ENCODE assay signal across 18 cellular contexts in the genomic region with DNA sequence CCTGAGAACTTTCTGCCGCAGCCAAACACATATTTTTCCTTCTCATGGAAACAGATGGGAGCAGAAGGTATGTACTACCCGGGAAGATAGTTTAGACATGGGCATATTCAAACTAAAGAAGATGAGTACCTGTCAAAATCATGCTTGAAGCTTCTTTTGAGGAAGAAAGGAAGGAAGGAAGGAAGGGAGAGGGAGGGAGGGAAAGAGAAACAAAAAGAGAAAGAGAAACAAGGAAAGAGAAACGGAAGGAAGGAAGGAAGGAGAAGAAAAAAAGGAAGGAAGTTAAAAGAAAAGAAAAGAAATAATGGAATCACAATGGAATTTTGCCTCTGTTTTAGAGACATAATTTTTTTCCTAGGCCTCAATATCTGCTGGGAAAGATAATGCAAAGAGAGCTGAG. TPM values are rescaled to one million over a fixed set of nuclear protein-coding genes. Genes with fewer than 3 reads are reported as not detected.
DNase-seq lines count a peak whose midpoint lies in the region; ATAC-seq and TF ChIP-seq lines count a peak whose summit lies in the region.
"Had no signal": no experiment of that assay in that cellular context is flagged by ENCODE, and none has a peak within 500 bp of the region (broad histone marks: within the 10 kb centered on the region; RNA-seq: fewer than 3 reads in every experiment).

No MANE protein-coding gene starts in this region.

- no peaks in the 10 kb centered on the region for H3K36me3 Mint-ChIP-seq in natural killer cell treated with Interleukin-12 subunit alpha and Interleukin-12 subunit beta and Interleukin-15 and Interleukin-18, amount 100 ng/mL, for 72 hours
- H3K36me3 Mint-ChIP-seq in natural killer cell (no peaks in the 10 kb centered on the region), T-helper 17 cell (ENCODE audit: low read depth) (no peaks in the 10 kb centered on the region)
- H3K36me3 Mint-ChIP-seq: CD8-positive, alpha-beta T cell had no signal

- peaks cover 5 to 17% of the 10 kb centered on the region in 2 donors for H3K4me1 Mint-ChIP-seq in natural killer cell treated with Interleukin-12 subunit alpha and Interleukin-12 subunit beta and Interleukin-15 and Interleukin-18, amount 100 ng/mL, for 72 hours (ENCODE audit: low read depth in 2 of 2)
- H3K4me1 Mint-ChIP-seq in natural killer cell: peaks cover 7 to 13% of the 10 kb centered on the region in 2 donors
- H3K4me1 Mint-ChIP-seq in T-helper 17 cell: peaks cover 2% of the 10 kb centered on the region

- TF ChIP-seq CTCF in natural killer cell (IDR thresholded peaks at IDR 0.05): no peak

- no peak for ATAC-seq in natural killer cell treated with Interleukin-12 subunit alpha and Interleukin-12 subunit beta and Interleukin-15 and Interleukin-18, amount 100 ng/mL, for 72 hours
- ATAC-seq in natural killer cell (no peak), T-helper 17 cell (no peak)
- ATAC-seq: A549; CD8-positive, alpha-beta T cell had no signal

- intact Hi-C loops in natural killer cell (cut with micrococcal nuclease): no loop called here

- peaks cover 0 to 8% of the 10 kb centered on the region in 2 donors for H3K27me3 Mint-ChIP-seq in natural killer cell treated with Interleukin-12 subunit alpha and Interleukin-12 subunit beta and Interleukin-15 and Interleukin-18, amount 100 ng/mL, for 72 hours
- no peaks in the 10 kb centered on the region for H3K27me3 Mint-ChIP-seq in natural killer cell (ENCODE audit: low read depth in 2 of 2)
- peaks cover 12% of the 10 kb centered on the region for H3K27me3 Mint-ChIP-seq in T-helper 17 cell

- no peaks in the 10 kb centered on the region for H3K9me3 Mint-ChIP-seq in natural killer cell treated with Interleukin-12 subunit alpha and Interleukin-12 subunit beta and Interleukin-15 and Interleukin-18, amount 100 ng/mL, for 72 hours
- H3K9me3 Mint-ChIP-seq in natural killer cell: no peaks in the 10 kb centered on the region
- H3K9me3 Mint-ChIP-seq: CD4-positive, alpha-beta T cell; CD8-positive, alpha-beta T cell had no signal

- DNase-seq in natural killer cell treated with Interleukin-12 subunit alpha and Interleukin-12 subunit beta and Interleukin-15 and Interleukin-18, amount 100 ng/mL, for 72 hours (ENCODE audit: low spot score): no peak
- DNase-seq in natural killer cell: no peak
- no peak for DNase-seq in T-helper 17 cell
- DNase-seq in ureter (ENCODE audit: low spot score): no peak
- DNase-seq in DMS153 treated with DMSO at 0.1 percent for 48 hours (lab: John Stamatoyannopoulos, UW; ENCODE audit: unreplicated experiment): no peak
- DNase-seq: AML-193; Caco-2; Calu3; CD4-positive, alpha-beta T cell; CD8-positive, alpha-beta T cell; DMS53; DMS79; DND-41; EL; GF-D8 had no signal

- H3K27ac Mint-ChIP-seq in natural killer cell treated with Interleukin-12 subunit alpha and Interleukin-12 subunit beta and Interleukin-15 and Interleukin-18, amount 100 ng/mL, for 72 hours: peak overlapping the region in 1 of 2 donors; percentile 52
- H3K27ac Mint-ChIP-seq in natural killer cell (no peak overlapping the region), T-helper 17 cell (peak overlapping the region; percentile 67)
- H3K27ac Mint-ChIP-seq: B cell; CD4-positive, alpha-beta T cell; CD8-positive, alpha-beta T cell had no signal

- peak overlapping the region; percentile 1 for H3K4me3 Mint-ChIP-seq in natural killer cell treated with Interleukin-12 subunit alpha and Interleukin-12 subunit beta and Interleukin-15 and Interleukin-18, amount 100 ng/mL, for 72 hours
- H3K4me3 Mint-ChIP-seq in natural killer cell (no peak overlapping the region), T-helper 17 cell (no peak overlapping the region)
- H3K4me3 Mint-ChIP-seq: B cell; CD4-positive, alpha-beta T cell; CD8-positive, alpha-beta T cell had no signal

- H3K9me3 ChIP-seq in T-helper 17 cell (ENCODE audit: control insufficient read depth, low read length, poor library complexity, severe bottlenecking): no peaks in the 10 kb centered on the region
- H3K9me3 ChIP-seq: A549; BLaER1 treated with 17β-estradiol and CSF1 and Interleukin-3, amounts not matched to agents 10 nM and 100 nM; Caco-2 had no signal

RNA-seq across cellular contexts. Expression of gene EPB41L4A, which starts 34.6 kb away (rescaled TPM):
- 10 to 100 TPM; 11.7 to 12.7 TPM for total RNA-seq in natural killer cell treated with Interleukin-12 subunit alpha and Interleukin-12 subunit beta and Interleukin-15 and Interleukin-18, amount 100 ng/mL, for 72 hours
- 10 to 100 TPM; 21.9 to 30.4 (median 22.1) TPM for total RNA-seq in natural killer cell
- total RNA-seq in T-helper 17 cell: 1 to 10 TPM in 1 of 2 donors, under 1 TPM in 1; 0.50 to 1.4 TPM
- total RNA-seq in ureter: 36.5 TPM

Comparison
In these comparisons a context has a peak if more than half of its experiments do, and no peak if none do; other contexts are left out.
1. RNA of gene EPB41L4A, which starts 34.6 kb away (total RNA-seq): 36.5 TPM in ureter (single experiment), 21.9 to 30.4 TPM in natural killer cell and 11.7 to 12.7 TPM in natural killer cell treated with Interleukin-12 subunit alpha and Interleukin-12 subunit beta and Interleukin-15 and Interleukin-18, amount 100 ng/mL, for 72 hours; 0.50 to 1.4 TPM in T-helper 17 cell; every median in the first group is over 4 times any median in the second.